In the genomic region with DNA sequence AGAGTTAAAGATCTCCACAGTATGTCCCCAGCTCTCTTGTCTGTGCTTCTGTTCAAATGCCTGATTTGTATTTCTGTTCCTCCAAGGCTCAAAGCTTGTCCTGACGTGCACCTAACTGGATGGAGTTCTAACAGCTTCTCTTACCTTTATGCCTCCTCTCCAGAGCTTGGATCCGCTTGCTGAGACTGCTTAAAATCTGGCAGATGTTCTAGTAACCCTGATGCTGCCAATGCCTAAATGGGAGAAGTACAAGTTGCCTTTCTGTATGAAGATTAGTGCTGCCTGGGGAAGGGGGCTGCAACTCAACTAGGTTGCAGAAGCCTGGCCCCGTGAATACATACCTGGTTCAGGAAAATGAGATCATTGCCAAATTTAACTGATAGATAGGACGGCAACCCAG, we compare ENCODE assay signal across 29 cellular contexts.
A peak's percentile ranks its signal among the peaks of the same experiment; 100 is the strongest.
DNase-seq lines count a peak whose midpoint lies in the region; ATAC-seq, FAIRE-seq and TF ChIP-seq lines count a peak whose summit lies in the region.
"Had no signal": no experiment of that assay in that cellular context is flagged by ENCODE, and none has a peak within 500 bp of the region (broad histone marks: within the 10 kb centered on the region; RNA-seq: fewer than 3 reads in every experiment).

No MANE protein-coding gene starts in this region.

- H3K27me3 ChIP-seq in mammary epithelial cell (ENCODE audit: insufficient read depth, low read length) (no peaks in the 10 kb centered on the region), H1 (replicated peaks in 1 of 4; ENCODE audit: control insufficient read depth in 3 of 4, extremely low read depth in 1 of 4, insufficient read depth in 3 of 4, low read length in 3 of 4) (no peaks in the 10 kb centered on the region)
- H3K27me3 ChIP-seq: adrenal gland, brain microvascular endothelial cell, testis had no signal

- H3K27me3 Mint-ChIP-seq in MCF 10A (ENCODE audit: insufficient read depth, unreplicated experiment): no peaks in the 10 kb centered on the region

- H3K4me2 ChIP-seq in mammary epithelial cell (ENCODE audit: insufficient read depth, low read depth, low read length) (no peak overlapping the region), H1 (ENCODE audit: insufficient read depth in 1 of 2, low read depth in 2 of 2, low read length in 2 of 2) (no peak overlapping the region)
- H3K4me2 ChIP-seq: A549 had no signal

- DNase-seq in mammary epithelial cell (no peak), MCF 10A (ENCODE audit: unreplicated experiment) (no peak), NCI-H446 treated with DMSO at 0.1 percent for 48 hours (lab: John Stamatoyannopoulos, UW) (peak; percentile 75), H1 (ENCODE audit: low read depth in 1 of 2, low spot score in 2 of 2) (no peak)
- no peak for DNase-seq in stimulated activated effector memory CD8-positive, alpha-beta T cell treated with anti-CD3 and anti-CD28 coated beads, Interleukin-12 subunit alpha, Interleukin-12 subunit beta, amount 100 ng/mL, for 72 hours (ENCODE audit: low spot score in 2 of 2)
- DNase-seq: activated CD4-positive, alpha-beta T cell treated with anti-CD3 and anti-CD28 coated beads, Interleukin-2, amount 50 U/mL, for 48 hours; activated CD8-positive, alpha-beta memory T cell treated with anti-CD3 and anti-CD28 coated beads, Interleukin-2, amount 50 U/mL, for 4 hours; activated naive CD4-positive, alpha-beta T cell treated with anti-CD3 and anti-CD28 coated beads for 36 hours; AML-193; brain microvascular endothelial cell; EL; GM23248; kidney glomerular epithelial cell; NCI-H1930; nephron progenitor cell; stimulated activated naive CD4-positive, alpha-beta T cell had no signal

- H3K9me3 ChIP-seq in mammary epithelial cell (replicated peaks; ENCODE audit: insufficient read depth, low read length) (no peaks in the 10 kb centered on the region), H1 (ENCODE audit: insufficient read depth in 2 of 2, low read depth in 1 of 2, low read length in 1 of 2) (no peaks in the 10 kb centered on the region)
- H3K9me3 ChIP-seq: A549, adrenal gland, prostate gland, testis had no signal

- H3K27ac Mint-ChIP-seq in MCF 10A (ENCODE audit: low read depth, unreplicated experiment): no peak overlapping the region
- H3K27ac Mint-ChIP-seq in stimulated activated effector memory CD8-positive, alpha-beta T cell treated with anti-CD3 and anti-CD28 coated beads, Interleukin-12 subunit alpha, Interleukin-12 subunit beta, amount 100 ng/mL, for 72 hours: no peak overlapping the region
- H3K27ac Mint-ChIP-seq: activated naive CD4-positive, alpha-beta T cell treated with anti-CD3 and anti-CD28 coated beads for 36 hours; activated T-helper 1 cell treated with anti-CD3 and anti-CD28 coated beads, Interleukin-12 subunit alpha, Interleukin-12 subunit beta, Interleukin-2, Interleukin-4 antibody, amounts not matched to agents 30 ng/mL and 10 ng/mL and 1 ng/mL, durations not matched to agents 14 hours and 24 hours and 36 hours; nephron progenitor cell had no signal

- H3K79me1 ChIP-seq in H1 (ENCODE audit: low read depth, low read length): no peaks in the 10 kb centered on the region

- ATAC-seq in HG02759 (IDR thresholded peaks at IDR 0.05; ENCODE audit: unreplicated experiment) (no peak), HG02763 (IDR thresholded peaks at IDR 0.05; ENCODE audit: unreplicated experiment) (no peak)
- no peak for ATAC-seq in stimulated activated effector memory CD8-positive, alpha-beta T cell treated with anti-CD3 and anti-CD28 coated beads, Interleukin-12 subunit alpha, Interleukin-12 subunit beta, amount 100 ng/mL, for 72 hours
- ATAC-seq: A549, HepG2 had no signal

- no peak overlapping the region for H3K23ac ChIP-seq in H1 (ENCODE audit: insufficient read length)

- no peaks in the 10 kb centered on the region for H3K23me2 ChIP-seq in H1 (ENCODE audit: low read depth, low read length)

- H3K36me3 ChIP-seq in mammary epithelial cell (ENCODE audit: insufficient read depth, low read length) (peaks cover 3% of the 10 kb centered on the region), H1 (ENCODE audit: control insufficient read depth in 2 of 4, insufficient read depth in 4 of 4, low read length in 3 of 4) (no peaks in the 10 kb centered on the region)
- H3K36me3 ChIP-seq: adrenal gland, brain microvascular endothelial cell, prostate gland had no signal

- in situ Hi-C loops in mammary epithelial cell (cut with MboI; ENCODE audit: low sequenced_read_pairs in 2 of 2): no loop called here

- H3K14ac ChIP-seq in H1 (ENCODE audit: insufficient read length): no peak overlapping the region

- no peaks in the 10 kb centered on the region for H3K4me1 ChIP-seq in mammary epithelial cell (ENCODE audit: insufficient read depth, low read length)
- H3K4me1 ChIP-seq in H1 (replicated peaks in 1 of 4; ENCODE audit: control insufficient read depth in 3 of 4, insufficient read depth in 4 of 4, low read length in 3 of 4): peaks cover 0 to 3% (median under 1%) of the 10 kb centered on the region in 4 experiments; a peak in 1 of 7 replicates
- H3K4me1 ChIP-seq: A549, prostate gland had no signal

- H2BK5ac ChIP-seq in H1 (ENCODE audit: low read depth, low read length): no peak overlapping the region

- no peaks in the 10 kb centered on the region for H3K79me2 ChIP-seq in mammary epithelial cell (ENCODE audit: insufficient read depth, low read length)
- no peaks in the 10 kb centered on the region for H3K79me2 ChIP-seq in H1 (ENCODE audit: control insufficient read depth in 1 of 2, insufficient read depth in 2 of 2, low read length in 2 of 2)

- BruUV-seq in mammary epithelial cell (replicated peaks; lab: Mats Ljungman, UMichigan) (no TSS peak), MCF 10A (replicated peaks; lab: Mats Ljungman, UMichigan) (no TSS peak)

- H4K5ac ChIP-seq in H1 (ENCODE audit: insufficient read length, low read depth, low read length): no peak overlapping the region

- no peak overlapping the region for H3K9ac ChIP-seq in mammary epithelial cell (ENCODE audit: insufficient read depth, low read length)
- H3K9ac ChIP-seq in H1 (replicated peaks in 1 of 4; ENCODE audit: extremely low read depth in 1 of 4, low read depth in 3 of 4, low read length in 3 of 4): no peak overlapping the region
- H3K9ac ChIP-seq: GM23248 had no signal

- POLR2A ChIA-PET in MCF 10A (lab: Yijun Ruan, JAX) (interaction anchor here (0.7 kb wide), 1 partner anchor 14 kb away, joined by 5 read pairs; no protein-coding TSS in a partner anchor), H1 (lab: Charles Lee; ENCODE audit: partially characterized antibody) (no interaction called here)

- peak overlapping the region; percentile 68 for H2AFZ ChIP-seq in mammary epithelial cell (ENCODE audit: low read depth, low read length)
- H2AFZ ChIP-seq in H1 (ENCODE audit: low read length): peak overlapping the region; percentile 91
- H2AFZ ChIP-seq: GM23248 had no signal

- no peak overlapping the region for H3K56ac ChIP-seq in H1 (replicated peaks; ENCODE audit: insufficient read length, low read depth, low read length)

- no peak for TF ChIP-seq POLR2A in H1 (IDR thresholded peaks at IDR 0.05; ENCODE audit: control extremely low read depth in 1 of 2, low read depth in 2 of 2, low read length in 2 of 2)

- H3K4me1 Mint-ChIP-seq in MCF 10A (ENCODE audit: insufficient read depth, unreplicated experiment): peaks cover 4% of the 10 kb centered on the region
- no peaks in the 10 kb centered on the region for H3K4me1 Mint-ChIP-seq in stimulated activated effector memory CD8-positive, alpha-beta T cell treated with anti-CD3 and anti-CD28 coated beads, Interleukin-12 subunit alpha, Interleukin-12 subunit beta, amount 100 ng/mL, for 72 hours
- H3K4me1 Mint-ChIP-seq: CD4-positive, alpha-beta memory T cell had no signal

- H3K4ac ChIP-seq in H1 (replicated peaks; ENCODE audit: insufficient read length, low read depth, low read length): no peak overlapping the region

- peak overlapping the region; percentile 20; the same call in 1 of the 2 replicates for H2BK12ac ChIP-seq in H1 (ENCODE audit: low read depth, low read length)

- H3K4me3 ChIP-seq in mammary epithelial cell (replicated peaks in 1 of 3; ENCODE audit: insufficient read depth in 1 of 3, low read depth in 2 of 3, low read length in 3 of 3) (no peak overlapping the region), H1 (ENCODE audit: extremely low read depth in 1 of 4, insufficient read depth in 2 of 4, low read depth in 3 of 4, low read length in 4 of 4) (no peak overlapping the region)
- H3K4me3 ChIP-seq: A549, adrenal gland, GM23248, lung, prostate gland, testis had no signal

- 63% methylated on average over 4 of the region's 4 CpGs for WGBS in mammary epithelial cell (ENCODE audit: low coverage, missing lambda C conversion rate)
- 91% methylated on average over 4 of the region's 4 CpGs; no CpG with 5 or more reads in 1 of the 2 experiments for WGBS in H1 (ENCODE audit: extremely low coverage in 1 of 2, insufficient coverage in 1 of 2, insufficient read length in 1 of 2, insufficient replicate concordance in 2 of 2, low coverage in 1 of 2, low lambda C conversion rate in 2 of 2, missing lambda C conversion rate in 1 of 2), 2 experiments

- no peaks in the 10 kb centered on the region for H4K20me1 ChIP-seq in mammary epithelial cell (ENCODE audit: insufficient read depth, low read length)
- H4K20me1 ChIP-seq in H1 (replicated peaks in 1 of 2; ENCODE audit: control insufficient read depth in 1 of 2, insufficient read depth in 2 of 2, low read length in 2 of 2): no peaks in the 10 kb centered on the region

- TF ChIP-seq RAD21 in H1 (IDR thresholded peaks at IDR 0.05 in 1 of 2, conservative IDR thresholded peaks at IDR 0.05 in 1 of 2; ENCODE audit: low read depth in 2 of 2, low read length in 2 of 2): no peak

- no peak overlapping the region for H2AK5ac ChIP-seq in H1 (ENCODE audit: low read depth, low read length)

- no peak overlapping the region for H4K8ac ChIP-seq in H1 (ENCODE audit: extremely low read depth, insufficient read depth, low read length)

- dilution Hi-C loops in mammary epithelial cell (cut with HindIII; ENCODE audit: low sequenced_read_pairs): no loop called here

- CTCF ChIA-PET in mammary epithelial cell (lab: Charles Lee; ENCODE audit: low non-redundant PET) (no interaction called here), MCF 10A (lab: Yijun Ruan, JAX) (interaction anchor here (0.9 to 1.0 kb wide), 2 partner anchors 8 to 13 kb away, joined by 3 to 5 read pairs; no protein-coding TSS in a partner anchor), H1 (lab: Charles Lee; ENCODE audit: partially characterized antibody) (no interaction called here)

- H3K4me3 Mint-ChIP-seq in MCF 10A (ENCODE audit: unreplicated experiment): no peak overlapping the region
- no peak overlapping the region for H3K4me3 Mint-ChIP-seq in stimulated activated effector memory CD8-positive, alpha-beta T cell treated with anti-CD3 and anti-CD28 coated beads, Interleukin-12 subunit alpha, Interleukin-12 subunit beta, amount 100 ng/mL, for 72 hours
- H3K4me3 Mint-ChIP-seq: activated naive CD4-positive, alpha-beta T cell treated with anti-CD3 and anti-CD28 coated beads for 36 hours; activated T-helper 1 cell treated with anti-CD3 and anti-CD28 coated beads, Interleukin-12 subunit alpha, Interleukin-12 subunit beta, Interleukin-2, Interleukin-4 antibody, amounts not matched to agents 30 ng/mL and 10 ng/mL and 1 ng/mL, durations not matched to agents 14 hours and 24 hours and 36 hours; CD4-positive, alpha-beta memory T cell; nephron progenitor cell had no signal

- no peaks in the 10 kb centered on the region for H3K9me3 Mint-ChIP-seq in MCF 10A (ENCODE audit: unreplicated experiment)
- no peaks in the 10 kb centered on the region for H3K9me3 Mint-ChIP-seq in stimulated activated effector memory CD8-positive, alpha-beta T cell treated with anti-CD3 and anti-CD28 coated beads, Interleukin-12 subunit alpha, Interleukin-12 subunit beta, amount 100 ng/mL, for 72 hours
- H3K9me3 Mint-ChIP-seq: activated T-helper 1 cell treated with anti-CD3 and anti-CD28 coated beads, Interleukin-12 subunit alpha, Interleukin-12 subunit beta, Interleukin-2, Interleukin-4 antibody, amounts not matched to agents 30 ng/mL and 10 ng/mL and 1 ng/mL, durations not matched to agents 14 hours and 24 hours and 36 hours had no signal

- TF ChIP-seq CTCF in mammary epithelial cell (conservative IDR thresholded peaks at IDR 0.05 in 1 of 2, IDR thresholded peaks at IDR 0.05 in 1 of 2; ENCODE audit: extremely low read depth in 1 of 2, insufficient read depth in 1 of 2, low read depth in 1 of 2, low read length in 2 of 2) (no peak), MCF 10A (IDR thresholded peaks at IDR 0.05; ENCODE audit: unreplicated experiment) (no peak), H1 (IDR thresholded peaks at IDR 0.05; ENCODE audit: control extremely low read depth in 1 of 3, insufficient read depth in 1 of 3, low read depth in 1 of 3, low read length in 3 of 3) (no peak)

- H2BK20ac ChIP-seq in H1 (ENCODE audit: low read length): no peak overlapping the region

- no peaks in the 10 kb centered on the region for H3K36me3 Mint-ChIP-seq in MCF 10A (ENCODE audit: insufficient read depth, unreplicated experiment)
- no peaks in the 10 kb centered on the region for H3K36me3 Mint-ChIP-seq in stimulated activated effector memory CD8-positive, alpha-beta T cell treated with anti-CD3 and anti-CD28 coated beads, Interleukin-12 subunit alpha, Interleukin-12 subunit beta, amount 100 ng/mL, for 72 hours
- H3K36me3 Mint-ChIP-seq: CD4-positive, alpha-beta memory T cell had no signal

- no peak for FAIRE-seq in H1 (lab: Jason Lieb, UNC)
- FAIRE-seq: A549, GM12892, HepG2, urothelium cell line had no signal

- no peak overlapping the region for H2BK120ac ChIP-seq in H1 (replicated peaks; ENCODE audit: low read depth, low read length)

- intact Hi-C loops in mammary epithelial cell (cut with micrococcal nuclease): no loop called here
- intact Hi-C loops in MCF 10A (cut with micrococcal nuclease): no loop called here

- H2BK15ac ChIP-seq in H1 (ENCODE audit: low read length): no peak overlapping the region

- H3K27ac ChIP-seq in mammary epithelial cell (ENCODE audit: insufficient read depth, low read depth, low read length) (no peak overlapping the region), H1 (ENCODE audit: low read depth, low read length) (no peak overlapping the region), temporal lobe (ENCODE audit: low read depth, low read length) (peak overlapping the region; percentile 0)
- H3K27ac ChIP-seq: A549, adrenal gland, brain microvascular endothelial cell, GM23248, prostate gland, testis had no signal

- H3K18ac ChIP-seq in H1 (ENCODE audit: extremely low read depth, low read length): no peak overlapping the region

- no peak for TF ChIP-seq EP300 in H1 (IDR thresholded peaks at IDR 0.05; ENCODE audit: borderline replicate concordance in 1 of 2, low read depth in 2 of 2, low read length in 2 of 2)

- no peak overlapping the region for H4K91ac ChIP-seq in H1 (replicated peaks; ENCODE audit: insufficient read length, low read length)
